Comparison of ENCODE assay signal across 18 cellular contexts in the genomic region with DNA sequence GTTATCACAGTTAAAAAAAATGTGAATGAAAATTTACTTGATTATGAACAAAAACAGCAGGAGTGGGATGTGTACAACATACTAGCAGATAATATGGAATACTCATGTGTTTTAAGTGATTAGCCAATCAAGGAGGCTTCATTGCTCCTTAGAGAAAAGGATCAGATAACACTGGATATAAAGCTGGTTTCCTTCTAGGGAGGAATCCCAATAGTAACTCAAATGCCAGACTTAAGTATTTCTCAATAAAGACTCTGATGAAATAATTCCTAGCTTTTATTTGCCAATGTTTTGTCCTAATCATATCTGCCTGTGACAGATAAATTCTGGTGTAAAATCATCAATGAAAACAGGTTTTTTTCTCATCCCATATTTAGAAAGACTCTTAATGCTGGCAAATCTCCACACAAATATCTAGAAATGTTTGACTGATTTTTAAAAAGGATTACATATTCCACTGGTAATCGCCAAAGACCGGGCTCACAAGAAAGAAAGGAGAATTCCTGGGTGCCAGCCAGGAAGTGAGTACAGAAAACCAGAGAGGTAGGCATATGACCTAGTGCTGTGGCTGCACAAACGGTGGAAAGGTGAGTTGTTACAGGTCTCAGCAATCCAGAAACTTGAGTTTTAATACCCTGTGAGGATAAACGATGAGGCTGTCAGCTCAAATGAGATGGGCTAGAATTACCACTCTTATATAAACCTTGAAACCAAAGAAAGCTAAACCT.
A peak's percentile ranks its signal among the peaks of the same experiment; 100 is the strongest.
DNase-seq lines count a peak whose midpoint lies in the region; ATAC-seq, FAIRE-seq and TF ChIP-seq lines count a peak whose summit lies in the region.
"Had no signal": no experiment of that assay in that cellular context is flagged by ENCODE, and none has a peak within 500 bp of the region (broad histone marks: within the 10 kb centered on the region; RNA-seq: fewer than 3 reads in every experiment).

No MANE protein-coding gene starts in this region.

- in situ Hi-C loops in HepG2 (cut with HindIII; ENCODE audit: extremely low pct_ligation_motif_present, low pct_unique_long_range_greater_than_20kb) = no loop called here

- H3K36me3 ChIP-seq in right lobe of liver = no peaks in the 10 kb centered on the region
- no peaks in the 10 kb centered on the region for H3K36me3 ChIP-seq in HepG2 (replicated peaks in 1 of 2; ENCODE audit: control insufficient read depth in 1 of 2, insufficient read depth in 2 of 2, low read length in 2 of 2)
- H3K36me3 ChIP-seq in esophagus muscularis mucosa = peaks cover 0 to 7% (median 0%) of the 10 kb centered on the region in 4 donors

- no peaks in the 10 kb centered on the region for H3K27me3 ChIP-seq in right lobe of liver
- no peaks in the 10 kb centered on the region for H3K27me3 ChIP-seq in HepG2 (ENCODE audit: control insufficient read depth in 1 of 2, insufficient read depth in 2 of 2, low read length in 2 of 2)
- H3K27me3 ChIP-seq in esophagus muscularis mucosa = no peaks in the 10 kb centered on the region
- no peaks in the 10 kb centered on the region for H3K27me3 ChIP-seq in H9 (ENCODE audit: insufficient read depth, low read length)

- no peaks in the 10 kb centered on the region for H3K27me3 Mint-ChIP-seq in H9 (ENCODE audit: low read depth)
- H3K27me3 Mint-ChIP-seq: activated CD8-positive, alpha-beta memory T cell treated with anti-CD3 and anti-CD28 coated beads, Interleukin-2, amount 10 ng/mL, durations not matched to agents 7 days and 5 days; natural killer cell treated with Interleukin-12 subunit alpha and Interleukin-12 subunit beta and Interleukin-15 and Interleukin-18, amount 100 ng/mL, for 72 hours had no signal

- no peak overlapping the region for H4K5ac ChIP-seq in H9 (ENCODE audit: insufficient read length, low read depth, low read length)

- H3K27ac ChIP-seq in right lobe of liver (no peak overlapping the region), HepG2 (ENCODE audit: extremely low read length, insufficient read depth, low read length) (no peak overlapping the region), esophagus muscularis mucosa (replicated peaks in 1 of 4) (peak overlapping the region; percentile 48 to 71 (median 66)), H9 (ENCODE audit: insufficient read length, low read depth, low read length) (no peak overlapping the region)

- H3K14ac ChIP-seq in H9 (ENCODE audit: insufficient read depth, low read length) = no peak overlapping the region

- no peak overlapping the region for H3K27ac Mint-ChIP-seq in H9
- H3K27ac Mint-ChIP-seq: activated CD8-positive, alpha-beta memory T cell treated with anti-CD3 and anti-CD28 coated beads, Interleukin-2, amount 10 ng/mL, durations not matched to agents 7 days and 5 days; natural killer cell treated with Interleukin-12 subunit alpha and Interleukin-12 subunit beta and Interleukin-15 and Interleukin-18, amount 100 ng/mL, for 72 hours had no signal

- no peak overlapping the region for H3K23ac ChIP-seq in H9 (ENCODE audit: insufficient read length, low read depth, low read length)

- TF ChIP-seq POLR2A in right lobe of liver (IDR thresholded peaks at IDR 0.05) (no peak), HepG2 (IDR thresholded peaks at IDR 0.05; ENCODE audit: insufficient read depth in 1 of 2, low read depth in 2 of 2, low read length in 2 of 2) (no peak), esophagus muscularis mucosa (IDR thresholded peaks at IDR 0.05; ENCODE audit: low read depth) (no peak)

- no peak overlapping the region for H3K4ac ChIP-seq in H9 (ENCODE audit: low read depth, low read length)

- POLR2A ChIA-PET in HepG2 (lab: Yijun Ruan, JAX) = no interaction called here

- H3K4me1 Mint-ChIP-seq in H9 = no peaks in the 10 kb centered on the region
- H3K4me1 Mint-ChIP-seq: activated CD8-positive, alpha-beta memory T cell treated with anti-CD3 and anti-CD28 coated beads, Interleukin-2, amount 10 ng/mL, durations not matched to agents 7 days and 5 days had no signal

- H3K9me3 ChIP-seq in right lobe of liver = no peaks in the 10 kb centered on the region
- no peaks in the 10 kb centered on the region for H3K9me3 ChIP-seq in HepG2 (ENCODE audit: low read length)
- H3K9me3 ChIP-seq in esophagus muscularis mucosa = no peaks in the 10 kb centered on the region
- no peaks in the 10 kb centered on the region for H3K9me3 ChIP-seq in H9 (ENCODE audit: control insufficient read depth, low read depth, low read length)
- H3K9me3 ChIP-seq: A549 had no signal

- peaks cover 0 to 7% (median 0%) of the 10 kb centered on the region in 4 donors for H3K4me1 ChIP-seq in right lobe of liver
- no peaks in the 10 kb centered on the region for H3K4me1 ChIP-seq in HepG2 (ENCODE audit: insufficient read depth, low read length)
- peaks cover 0 to 19% (median 14%) of the 10 kb centered on the region in 4 donors for H3K4me1 ChIP-seq in esophagus muscularis mucosa
- no peaks in the 10 kb centered on the region for H3K4me1 ChIP-seq in H9 (ENCODE audit: insufficient read depth, low read length)
- H3K4me1 ChIP-seq: A549 had no signal

- no peak overlapping the region for H3K18ac ChIP-seq in H9 (ENCODE audit: insufficient read length, low read depth, low read length)

- no peak overlapping the region for H3K4me3 Mint-ChIP-seq in H9
- H3K4me3 Mint-ChIP-seq: activated CD8-positive, alpha-beta memory T cell treated with anti-CD3 and anti-CD28 coated beads, Interleukin-2, amount 10 ng/mL, durations not matched to agents 7 days and 5 days; natural killer cell treated with Interleukin-12 subunit alpha and Interleukin-12 subunit beta and Interleukin-15 and Interleukin-18, amount 100 ng/mL, for 72 hours had no signal

- H2BK20ac ChIP-seq in H9 (ENCODE audit: low read depth, low read length, poor library complexity, severe bottlenecking) = no peak overlapping the region

- H2AK5ac ChIP-seq in H9 (ENCODE audit: insufficient read length, low read length) = no peak overlapping the region

- H3K4me3 ChIP-seq in right lobe of liver (no peak overlapping the region), HepG2 (replicated peaks in 1 of 3; ENCODE audit: insufficient read depth in 1 of 3, low read depth in 2 of 3, low read length in 3 of 3) (no peak overlapping the region), esophagus muscularis mucosa (peak overlapping the region in 1 of 4 donors; percentile 7)
- H3K4me3 ChIP-seq: A549, K562 had no signal

- H3K79me2 ChIP-seq in HepG2 (ENCODE audit: insufficient read depth, low read length) (no peaks in the 10 kb centered on the region), H9 (ENCODE audit: insufficient read depth, low read length) (no peaks in the 10 kb centered on the region)

- intact Hi-C loops in right lobe of liver (cut with DNase I) = no loop called here
- intact Hi-C loops in HepG2 (cut with micrococcal nuclease; ENCODE audit: unreplicated experiment) = no loop called here
- intact Hi-C loops in esophagus muscularis mucosa (cut with DNase I) = no loop called here

- TF ChIP-seq RAD21 in HepG2 (CRISPR knock-in tag; IDR thresholded peaks at IDR 0.05) = no peak

- H3K9ac ChIP-seq in HepG2 (ENCODE audit: insufficient read depth, low read depth, low read length) = no peak overlapping the region
- no peak overlapping the region for H3K9ac ChIP-seq in H9 (ENCODE audit: extremely low read depth, insufficient read length, low read length)

- H3K79me1 ChIP-seq in H9 (ENCODE audit: insufficient read depth, low read depth, low read length, poor library complexity, severe bottlenecking) = no peaks in the 10 kb centered on the region

- no peak overlapping the region for H2BK120ac ChIP-seq in H9 (ENCODE audit: low read depth, low read length, poor library complexity, severe bottlenecking)

- TF ChIP-seq CTCF in right lobe of liver (IDR thresholded peaks at IDR 0.05) (no peak), HepG2 (CRISPR knock-in tag; IDR thresholded peaks at IDR 0.05) (no peak), esophagus muscularis mucosa (IDR thresholded peaks at IDR 0.05) (no peak), H9 (conservative IDR thresholded peaks at IDR 0.05) (no peak)

- FAIRE-seq in HepG2 (lab: Jason Lieb, UNC) = no peak
- FAIRE-seq: A549, K562 had no signal

- H2BK12ac ChIP-seq in H9 (ENCODE audit: insufficient read length, low read depth, low read length) = no peak overlapping the region

- no peak overlapping the region for H3K4me2 ChIP-seq in HepG2 (ENCODE audit: low read depth, low read length)
- no peak overlapping the region for H3K4me2 ChIP-seq in H9 (ENCODE audit: insufficient read depth, insufficient read length, low read length)
- H3K4me2 ChIP-seq: A549 had no signal

- ATAC-seq in right lobe of liver = peak; percentile 73 to 84 (median 76)
- no peak for ATAC-seq in HepG2
- ATAC-seq in left lobe of liver = peak; percentile 91
- ATAC-seq in HG03378 (IDR thresholded peaks at IDR 0.05; ENCODE audit: unreplicated experiment) = no peak
- ATAC-seq: A549; activated CD8-positive, alpha-beta memory T cell treated with anti-CD3 and anti-CD28 coated beads, Interleukin-2, amount 10 ng/mL, durations not matched to agents 7 days and 5 days; K562; natural killer cell treated with Interleukin-12 subunit alpha and Interleukin-12 subunit beta and Interleukin-15 and Interleukin-18, amount 100 ng/mL, for 72 hours; Right ventricle myocardium inferior had no signal

- no peaks in the 10 kb centered on the region for H3K23me2 ChIP-seq in H9 (ENCODE audit: insufficient read length, low read depth, low read length, poor library complexity, severe bottlenecking)

- H2AFZ ChIP-seq in HepG2 (ENCODE audit: low read length) = no peak overlapping the region
- no peak overlapping the region for H2AFZ ChIP-seq in H9 (ENCODE audit: low read length)

- H2BK5ac ChIP-seq in H9 (ENCODE audit: insufficient read length, low read length) = no peak overlapping the region

- TF ChIP-seq EP300 in HepG2 (IDR thresholded peaks at IDR 0.05; ENCODE audit: low read depth in 2 of 2, low read length in 2 of 2) (no peak), HepG2 (CRISPR knock-in tag; IDR thresholded peaks at IDR 0.05; ENCODE audit: borderline replicate concordance) (no peak), esophagus muscularis mucosa (IDR thresholded peaks at IDR 0.05) (no peak)

- H4K20me1 ChIP-seq in HepG2 (ENCODE audit: insufficient read depth, low read length) = no peaks in the 10 kb centered on the region
- no peaks in the 10 kb centered on the region for H4K20me1 ChIP-seq in H9 (ENCODE audit: control insufficient read depth, insufficient read depth, insufficient read length)

- peak in 2 of 3 donors; percentile 21 to 60 for DNase-seq in right lobe of liver
- DNase-seq in HepG2 (ENCODE audit: low spot score) = no peak
- no peak for DNase-seq in esophagus muscularis mucosa (ENCODE audit: extremely low spot score)
- DNase-seq in left lobe of liver (ENCODE audit: low spot score) = peak; percentile 54
- peak; percentile 48 for DNase-seq in ureter (ENCODE audit: low spot score)
- no peak for DNase-seq in NCI-H526 (lab: John Stamatoyannopoulos, UW)
- DNase-seq in H9 = no peak
- DNase-seq: activated CD4-positive, alpha-beta T cell treated with anti-CD3 and anti-CD28 coated beads for 4 hours; activated CD8-positive, alpha-beta memory T cell treated with anti-CD3 and anti-CD28 coated beads, Interleukin-2, amount 10 ng/mL, durations not matched to agents 7 days and 5 days; DMS153; NCI-H1930; NCI-H526 treated with DMSO at 0.1 percent for 48 hours; stimulated activated CD4-positive, alpha-beta T cell treated with anti-CD3 and anti-CD28 coated beads, Interleukin-4, amount 100 ng/mL, for 4 hours had no signal

- H3K36me3 Mint-ChIP-seq in H9 (ENCODE audit: insufficient read depth in 1 of 3, low read depth in 3 of 3) = no peaks in the 10 kb centered on the region

- BruUV-seq in HepG2 (replicated peaks; lab: Mats Ljungman, UMichigan) = no TSS peak

- CTCF ChIA-PET in HepG2 (lab: Yijun Ruan, JAX; ENCODE audit: low intra/inter-chr PET ratio, low total read pairs) = no interaction called here

- H3T11ph ChIP-seq in H9 (ENCODE audit: low read length) = no peak overlapping the region

- WGBS in right lobe of liver (ENCODE audit: insufficient coverage, low coverage, low lambda C conversion rate, missing lambda C conversion rate) = 32% methylated on average over 4 of the region's 4 CpGs
- WGBS in HepG2 (ENCODE audit: low lambda C conversion rate) = 26% methylated on average over 4 of the region's 4 CpGs
- WGBS in esophagus muscularis mucosa = 44% methylated on average over 4 of the region's 4 CpGs
- WGBS in H9 (ENCODE audit: extremely low coverage, insufficient read length, low lambda C conversion rate) = no CpG with 5 or more reads among the region's 4 CpGs

- no peak overlapping the region for H3K56ac ChIP-seq in H9 (ENCODE audit: insufficient read length, low read depth, low read length)

- no peak overlapping the region for H4K91ac ChIP-seq in H9 (ENCODE audit: insufficient read length, low read depth, low read length)

- H4K8ac ChIP-seq in H9 (replicated peaks; ENCODE audit: insufficient read length, low read depth, low read length) = no peak overlapping the region

- no peak overlapping the region for H2BK15ac ChIP-seq in H9 (ENCODE audit: low read depth, low read length)

- no peaks in the 10 kb centered on the region for H3K9me3 Mint-ChIP-seq in H9
- H3K9me3 Mint-ChIP-seq: natural killer cell treated with Interleukin-12 subunit alpha and Interleukin-12 subunit beta and Interleukin-15 and Interleukin-18, amount 100 ng/mL, for 72 hours had no signal

Comparison
In these comparisons a context has a peak if more than half of its experiments do, and no peak if none do; other contexts are left out.
1. ATAC-seq: peak in right lobe of liver (4 of 4) and left lobe of liver (single experiment); none in HepG2 (single experiment) and HG03378 (single experiment).
2. DNase-seq: peak in right lobe of liver (2 of 3), left lobe of liver (single experiment) and ureter (single experiment); none in HepG2 (single experiment), esophagus muscularis mucosa (single experiment), NCI-H526 (0 of 2) and H9 (single experiment).
3. H3K27ac ChIP-seq: peak in esophagus muscularis mucosa (4 of 4); none in right lobe of liver (0 of 3), HepG2 (single experiment) and H9 (single experiment).